ENCODE assay signal across 17 cellular contexts in genomic region chr6:152201134-152201533, GRCh38.
DNase-seq lines count a peak whose midpoint lies in the region; ATAC-seq and TF ChIP-seq lines count a peak whose summit lies in the region.
"Had no signal": no experiment of that assay in that cellular context is flagged by ENCODE, and none has a peak within 500 bp of the region (broad histone marks: within the 10 kb centered on the region; RNA-seq: fewer than 3 reads in every experiment).

No MANE protein-coding gene starts in this region.

- POLR2A ChIA-PET in HEK293 (lab: Yijun Ruan, JAX) = no interaction called here

- no peaks in the 10 kb centered on the region for H3K27me3 ChIP-seq in left lung
- H3K27me3 ChIP-seq: BE2C had no signal

- H3K4me3 ChIP-seq in HEK293 (ENCODE audit: low read depth, low read length) = no peak overlapping the region
- no peak overlapping the region for H3K4me3 ChIP-seq in left lung
- H3K4me3 ChIP-seq: A549, GM12878, GM23248 had no signal

- H3K27ac ChIP-seq in HEK293 (ENCODE audit: extremely low read depth, low read depth, low read length) = no peak overlapping the region
- H3K27ac ChIP-seq in left lung = no peak overlapping the region
- H3K27ac ChIP-seq: A549, C4-2B, GM23248 had no signal

- DNase-seq in NCI-H524 treated with DMSO at 0.1 percent for 48 hours (lab: John Stamatoyannopoulos, UW) (peak; percentile 70), left lung (no peak), HCEC 1CT (no peak), T-helper 2 cell (no peak)
- DNase-seq: BE2C; CD4-positive, alpha-beta memory T cell; DMS53; GM23248; H7; IMR-90; KBM-7 had no signal

- peaks cover 0 to 15% of the 10 kb centered on the region in 2 experiments; a peak in 1 of 3 replicates for H3K36me3 ChIP-seq in HEK293 (ENCODE audit: control insufficient read depth in 2 of 2, insufficient read depth in 1 of 2, low read length in 2 of 2)
- peaks cover 0 to 93% of the 10 kb centered on the region in 2 donors for H3K36me3 ChIP-seq in left lung
- H3K36me3 ChIP-seq: BE2C had no signal

- TF ChIP-seq CTCF in HEK293 (tag by site-specific recombination; IDR thresholded peaks at IDR 0.05) = no peak
- no peak for TF ChIP-seq CTCF in left lung (IDR thresholded peaks at IDR 0.05)

- intact Hi-C loops in left lung (cut with DNase I) = no loop called here

- ATAC-seq in left lung = peak; percentile 79
- ATAC-seq in GM21423 (IDR thresholded peaks at IDR 0.05; ENCODE audit: unreplicated experiment) = no peak
- ATAC-seq in HG02884 (IDR thresholded peaks at IDR 0.05; ENCODE audit: unreplicated experiment) = no peak
- ATAC-seq: A549, GM12878 had no signal

- H3K9me3 ChIP-seq in HEK293 (ENCODE audit: control insufficient read depth, insufficient read depth, low read depth, low read length) = no peaks in the 10 kb centered on the region
- no peaks in the 10 kb centered on the region for H3K9me3 ChIP-seq in left lung
- H3K9me3 ChIP-seq: A549, BE2C had no signal

- CTCF ChIA-PET in HEK293 (lab: Yijun Ruan, JAX) = interaction anchor here (0.6 to 0.7 kb wide), 3 partner anchors 17 to 317 kb away, joined by 3 to 4 read pairs (median 3); no protein-coding TSS in a partner anchor

- H3K4me1 ChIP-seq in HEK293 (ENCODE audit: control insufficient read depth, insufficient read depth, low read length) = no peaks in the 10 kb centered on the region
- no peaks in the 10 kb centered on the region for H3K4me1 ChIP-seq in left lung
- H3K4me1 ChIP-seq: A549, BE2C had no signal

TF ChIP-seq in HEK293, 187 proteins besides CTCF, POLR2A, EP300 and RAD21 (continues in another document):
- TF ChIP-seq ZNF837 (tag by site-specific recombination; IDR thresholded peaks at IDR 0.05) (no peak), PRDM1 (tag by site-specific recombination; IDR thresholded peaks at IDR 0.05) (no peak), ZNF146 (tag by site-specific recombination; IDR thresholded peaks at IDR 0.05) (no peak), ZSCAN23 (tag by site-specific recombination; IDR thresholded peaks at IDR 0.05) (no peak), ZNF792 (tag by site-specific recombination; IDR thresholded peaks at IDR 0.05) (no peak), BCL11B (tag by site-specific recombination; IDR thresholded peaks at IDR 0.05; ENCODE audit: low read depth) (no peak), ZNF529 (tag by site-specific recombination; IDR thresholded peaks at IDR 0.05; ENCODE audit: insufficient replicate concordance) (no peak), ZNF174 (tag by site-specific recombination; IDR thresholded peaks at IDR 0.05) (no peak), ZNF302 (tag by site-specific recombination; IDR thresholded peaks at IDR 0.05; ENCODE audit: low read depth) (no peak), ZNF629 (tag by site-specific recombination; IDR thresholded peaks at IDR 0.05) (peak; percentile 32; the same call in 1 of the 2 replicates), INSM2 (tag by site-specific recombination; IDR thresholded peaks at IDR 0.05) (0 out of 2 replicates have a peak, but pooled peaks have one; percentile 33), ZNF10 (tag by site-specific recombination; IDR thresholded peaks at IDR 0.05) (no peak), ZNF623 (tag by site-specific recombination; IDR thresholded peaks at IDR 0.05) (no peak), ZEB2 (tag by site-specific recombination; IDR thresholded peaks at IDR 0.05) (peak; percentile 38; the same call in 1 of the 2 replicates), ZNF280C (tag by site-specific recombination; IDR thresholded peaks at IDR 0.05) (no peak), ZNF366 (tag by site-specific recombination; conservative IDR thresholded peaks at IDR 0.05) (no peak), ZSCAN30 (tag by site-specific recombination; IDR thresholded peaks at IDR 0.05) (no peak), TRIM28 (IDR thresholded peaks at IDR 0.05; ENCODE audit: borderline replicate concordance, low read length) (peak; percentile 94), ZNF26 (tag by site-specific recombination; IDR thresholded peaks at IDR 0.05) (no peak), ZXDB (tag by site-specific recombination; IDR thresholded peaks at IDR 0.05) (no peak), ZBTB49 (tag by site-specific recombination; IDR thresholded peaks at IDR 0.05; ENCODE audit: low read depth) (no peak), KLF17 (tag by site-specific recombination; IDR thresholded peaks at IDR 0.05) (0 out of 2 replicates have a peak, but pooled peaks have one; percentile 49), ZNF23 (tag by site-specific recombination; IDR thresholded peaks at IDR 0.05; ENCODE audit: borderline replicate concordance) (no peak), TCF7L2 (IDR thresholded peaks at IDR 0.05; ENCODE audit: borderline replicate concordance, low read depth, low read length) (peak; percentile 55; the same call in 1 of the 2 replicates), SETDB1 (IDR thresholded peaks at IDR 0.05; ENCODE audit: insufficient read length, low read length) (peak; percentile 61), FEZF1 (tag by site-specific recombination; IDR thresholded peaks at IDR 0.05) (peak; percentile 28; the same call in 1 of the 2 replicates), MZF1 (tag by site-specific recombination; IDR thresholded peaks at IDR 0.05; ENCODE audit: borderline replicate concordance) (peak; percentile 64; the same call in 1 of the 2 replicates), ZNF132 (tag by site-specific recombination; IDR thresholded peaks at IDR 0.05; ENCODE audit: borderline replicate concordance) (no peak)
